35 cellular contexts compared by ENCODE assay signal in genomic region chr18:47399475-47399874, GRCh38.
"Had no signal": no experiment of that assay in that cellular context is flagged by ENCODE, and none has a peak within 500 bp of the region (broad histone marks: within the 10 kb centered on the region; RNA-seq: fewer than 3 reads in every experiment).

No MANE protein-coding gene starts in this region.

- H3K27me3 ChIP-seq: MG63 had no signal

- H3K4me3 ChIP-seq: MG63 had no signal

- DNase-seq: Karpas-422, Kasumi-1, KG1, MG63, MM.1S, MV-4-11, NCI-H1048, NCI-H1092, NCI-H1092 treated with DMSO at 0.1 percent for 48 hours, NCI-H1105, NCI-H1105 treated with DMSO at 0.1 percent for 48 hours, NCI-H1417, NCI-H1417 treated with DMSO at 0.1 percent for 48 hours, NCI-H1436, NCI-H1436 treated with DMSO at 0.1 percent for 48 hours, NCI-H146, NCI-H1694, NCI-H1694 treated with DMSO at 0.1 percent for 48 hours, NCI-H187, NCI-H187 treated with DMSO at 0.1 percent for 48 hours, NCI-H1930, NCI-H2029, NCI-H2029 treated with DMSO at 0.1 percent for 48 hours, NCI-H2081, NCI-H2081 treated with DMSO at 0.1 percent for 48 hours, NCI-H2107, NCI-H2171, NCI-H2171 treated with DMSO at 0.1 percent for 48 hours, NCI-H2227 treated with DMSO at 0.1 percent for 48 hours, NCI-H226, NCI-H345, NCI-H446, NCI-H446 treated with DMSO at 0.1 percent for 48 hours, NCI-H510A had no signal

- H3K4me2 ChIP-seq: KMS-11 had no signal

- H3K9ac ChIP-seq: KMS-11 had no signal

- H3K27ac ChIP-seq: KMS-11 had no signal

- H3K36me3 ChIP-seq: MG63 had no signal
